6 cellular contexts compared by ENCODE assay signal in the genomic region with DNA sequence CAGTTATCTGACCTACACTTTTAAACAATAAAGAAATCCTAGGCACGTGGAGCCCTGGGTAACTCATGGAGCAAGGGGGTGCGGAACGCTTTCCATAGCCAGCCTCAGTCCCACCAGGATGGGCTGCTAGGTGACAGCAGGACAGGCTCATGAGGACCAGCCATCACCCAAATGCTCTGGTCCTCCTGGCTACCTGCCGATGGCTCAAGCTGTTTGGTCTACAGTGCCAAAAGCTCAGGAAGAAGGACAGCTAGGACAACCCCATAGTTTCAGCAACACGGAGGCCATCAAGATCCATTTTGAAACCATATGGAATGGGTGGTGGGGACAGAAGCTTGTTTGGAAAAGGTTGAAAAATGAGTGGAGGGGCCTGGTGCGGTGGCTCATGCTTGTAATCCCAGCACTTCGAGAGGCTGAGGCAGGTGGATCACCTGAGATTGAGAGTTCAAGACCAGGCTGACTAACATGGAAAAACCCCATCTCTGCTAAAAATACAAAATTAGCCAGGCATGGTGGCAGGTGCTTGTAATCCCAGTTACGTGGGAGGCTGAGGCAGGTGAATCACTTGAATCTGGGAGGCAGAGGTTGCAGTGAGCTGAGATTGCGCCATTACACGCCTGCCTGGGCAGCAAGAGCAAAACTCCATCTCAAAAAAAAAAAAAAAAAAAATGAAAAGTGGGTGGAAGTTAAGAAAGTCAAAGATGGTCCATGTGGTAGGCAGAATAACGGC.
DNase-seq lines count a peak whose midpoint lies in the region; ATAC-seq and TF ChIP-seq lines count a peak whose summit lies in the region.
"Not testable (repeated sequence)": the region's sequence is repeated elsewhere in the genome, so short reads cannot be mapped to it uniquely, and the experiment has no call there.

No MANE protein-coding gene starts in this region.

- H3K27me3 ChIP-seq in mammary epithelial cell (ENCODE audit: insufficient read depth, low read length), result not testable (repeated sequence)

- POLR2A ChIA-PET in activated CD4-positive, alpha-beta T cell treated with anti-CD3 and anti-CD28 coated beads for 36 hours (lab: Charles Lee), result not testable (repeated sequence)

- 84% methylated on average over 9 of the region's 11 CpGs for WGBS in mammary epithelial cell (ENCODE audit: low coverage, missing lambda C conversion rate)

- not testable (repeated sequence) for H3K27ac ChIP-seq in mammary epithelial cell (ENCODE audit: insufficient read depth, low read depth, low read length)

- not testable (repeated sequence) for H3K27me3 Mint-ChIP-seq in activated CD4-positive, alpha-beta T cell treated with anti-CD3 and anti-CD28 coated beads for 36 hours
- peaks cover 31% of the 10 kb centered on the region for H3K27me3 Mint-ChIP-seq in activated naive CD4-positive, alpha-beta T cell treated with anti-CD3 and anti-CD28 coated beads, Interleukin-2, amount 10 ng/mL, durations not matched to agents 7 days and 5 days

- H3K4me3 Mint-ChIP-seq in activated CD4-positive, alpha-beta T cell treated with anti-CD3 and anti-CD28 coated beads for 36 hours; activated naive CD4-positive, alpha-beta T cell treated with anti-CD3 and anti-CD28 coated beads, Interleukin-2, amount 10 ng/mL, durations not matched to agents 7 days and 5 days: not testable (repeated sequence)

- not testable (repeated sequence) for H3K36me3 Mint-ChIP-seq in activated CD4-positive, alpha-beta T cell treated with anti-CD3 and anti-CD28 coated beads for 36 hours (ENCODE audit: low read depth); activated naive CD4-positive, alpha-beta T cell treated with anti-CD3 and anti-CD28 coated beads, Interleukin-2, amount 10 ng/mL, durations not matched to agents 7 days and 5 days

- H3K27ac Mint-ChIP-seq in activated CD4-positive, alpha-beta T cell treated with anti-CD3 and anti-CD28 coated beads for 36 hours, result not testable (repeated sequence)
- H3K27ac Mint-ChIP-seq in activated naive CD4-positive, alpha-beta T cell treated with anti-CD3 and anti-CD28 coated beads, Interleukin-2, amount 10 ng/mL, durations not matched to agents 7 days and 5 days, result peak overlapping the region; percentile 52

- not testable (repeated sequence) for H3K4me1 ChIP-seq in mammary epithelial cell (ENCODE audit: insufficient read depth, low read length)

- not testable (repeated sequence) for ATAC-seq in activated CD4-positive, alpha-beta T cell treated with anti-CD3 and anti-CD28 coated beads for 36 hours

- dilution Hi-C loops in mammary epithelial cell (cut with HindIII; ENCODE audit: low sequenced_read_pairs), result not testable (repeated sequence)

- TF ChIP-seq CTCF in mammary epithelial cell (conservative IDR thresholded peaks at IDR 0.05 in 1 of 2, IDR thresholded peaks at IDR 0.05 in 1 of 2; ENCODE audit: extremely low read depth in 1 of 2, insufficient read depth in 1 of 2, low read depth in 1 of 2, low read length in 2 of 2), result not testable (repeated sequence)

- not testable (repeated sequence) for BruUV-seq in mammary epithelial cell (replicated peaks; lab: Mats Ljungman, UMichigan)

- not testable (repeated sequence) for H3K4me3 ChIP-seq in mammary epithelial cell (replicated peaks in 1 of 3; ENCODE audit: insufficient read depth in 1 of 3, low read depth in 2 of 3, low read length in 3 of 3)

- peak; percentile 17 for DNase-seq in activated CD4-positive, alpha-beta T cell treated with anti-CD3 and anti-CD28 coated beads for 36 hours
- DNase-seq in activated naive CD4-positive, alpha-beta T cell treated with anti-CD3 and anti-CD28 coated beads, Interleukin-2, amount 10 ng/mL, durations not matched to agents 7 days and 5 days, result not testable (repeated sequence)
- peak; percentile 7 for DNase-seq in mammary epithelial cell
- peak; percentile 55 for DNase-seq in cerebellum (ENCODE audit: low spot score)
- DNase-seq in head of caudate nucleus, result peak in 41 of 42 donors; percentile 16 to 81 (median 55)
- DNase-seq in putamen (ENCODE audit: low spot score), result peak; percentile 34

- H3K4me1 Mint-ChIP-seq in activated CD4-positive, alpha-beta T cell treated with anti-CD3 and anti-CD28 coated beads for 36 hours; activated naive CD4-positive, alpha-beta T cell treated with anti-CD3 and anti-CD28 coated beads, Interleukin-2, amount 10 ng/mL, durations not matched to agents 7 days and 5 days: not testable (repeated sequence)

- not testable (repeated sequence) for H3K4me2 ChIP-seq in mammary epithelial cell (ENCODE audit: insufficient read depth, low read depth, low read length)

- H3K79me2 ChIP-seq in mammary epithelial cell (ENCODE audit: insufficient read depth, low read length), result not testable (repeated sequence)

- not testable (repeated sequence) for H3K9ac ChIP-seq in mammary epithelial cell (ENCODE audit: insufficient read depth, low read length)

- H3K36me3 ChIP-seq in mammary epithelial cell (ENCODE audit: insufficient read depth, low read length), result not testable (repeated sequence)

- CTCF ChIA-PET in activated CD4-positive, alpha-beta T cell treated with anti-CD3 and anti-CD28 coated beads for 36 hours (lab: Charles Lee); activated naive CD4-positive, alpha-beta T cell treated with anti-CD3 and anti-CD28 coated beads, Interleukin-2, amount 10 ng/mL, durations not matched to agents 7 days and 5 days (lab: Charles Lee); mammary epithelial cell (lab: Charles Lee; ENCODE audit: low non-redundant PET): not testable (repeated sequence)

- not testable (repeated sequence) for H3K9me3 ChIP-seq in mammary epithelial cell (replicated peaks; ENCODE audit: insufficient read depth, low read length)

- not testable (repeated sequence) for H4K20me1 ChIP-seq in mammary epithelial cell (ENCODE audit: insufficient read depth, low read length)

- intact Hi-C loops in activated CD4-positive, alpha-beta T cell treated with anti-CD3 and anti-CD28 coated beads for 36 hours (cut with DNase I, micrococcal nuclease); mammary epithelial cell (cut with micrococcal nuclease); head of caudate nucleus (cut with DNase I): not testable (repeated sequence)

- H2AFZ ChIP-seq in mammary epithelial cell (ENCODE audit: low read depth, low read length), result not testable (repeated sequence)

- in situ Hi-C loops in mammary epithelial cell (cut with MboI; ENCODE audit: low sequenced_read_pairs in 2 of 2), result not testable (repeated sequence)

- not testable (repeated sequence) for H3K9me3 Mint-ChIP-seq in activated CD4-positive, alpha-beta T cell treated with anti-CD3 and anti-CD28 coated beads for 36 hours (ENCODE audit: low read depth); activated naive CD4-positive, alpha-beta T cell treated with anti-CD3 and anti-CD28 coated beads, Interleukin-2, amount 10 ng/mL, durations not matched to agents 7 days and 5 days
